ENCODE assay signal across 1 cellular context in the genomic region with DNA sequence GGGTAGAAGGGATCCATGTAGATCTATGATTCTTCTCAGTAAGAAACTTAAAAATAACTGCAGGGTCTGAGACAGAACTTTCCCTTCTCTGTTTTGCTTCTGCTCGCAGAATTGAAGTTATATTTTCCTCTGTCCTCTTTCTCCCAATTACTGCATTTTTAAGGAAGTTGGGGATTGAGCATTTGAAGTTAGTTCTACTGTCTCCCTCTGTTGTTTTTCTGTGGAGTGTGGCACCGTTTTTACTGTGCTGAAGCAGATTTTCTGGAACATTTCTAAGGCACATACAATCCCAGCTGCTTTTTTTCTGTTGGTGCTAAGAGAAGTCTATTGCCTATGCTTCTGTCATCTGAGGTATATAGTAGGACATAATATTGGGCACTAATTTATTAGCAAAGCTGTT.
TF ChIP-seq lines count a peak whose summit lies in the region.

No MANE protein-coding gene starts in this region.

TF ChIP-seq in GM23338, 12 proteins besides CTCF, POLR2A, EP300 and RAD21 (continued from another document):
- TF ChIP-seq, protein P1, sequence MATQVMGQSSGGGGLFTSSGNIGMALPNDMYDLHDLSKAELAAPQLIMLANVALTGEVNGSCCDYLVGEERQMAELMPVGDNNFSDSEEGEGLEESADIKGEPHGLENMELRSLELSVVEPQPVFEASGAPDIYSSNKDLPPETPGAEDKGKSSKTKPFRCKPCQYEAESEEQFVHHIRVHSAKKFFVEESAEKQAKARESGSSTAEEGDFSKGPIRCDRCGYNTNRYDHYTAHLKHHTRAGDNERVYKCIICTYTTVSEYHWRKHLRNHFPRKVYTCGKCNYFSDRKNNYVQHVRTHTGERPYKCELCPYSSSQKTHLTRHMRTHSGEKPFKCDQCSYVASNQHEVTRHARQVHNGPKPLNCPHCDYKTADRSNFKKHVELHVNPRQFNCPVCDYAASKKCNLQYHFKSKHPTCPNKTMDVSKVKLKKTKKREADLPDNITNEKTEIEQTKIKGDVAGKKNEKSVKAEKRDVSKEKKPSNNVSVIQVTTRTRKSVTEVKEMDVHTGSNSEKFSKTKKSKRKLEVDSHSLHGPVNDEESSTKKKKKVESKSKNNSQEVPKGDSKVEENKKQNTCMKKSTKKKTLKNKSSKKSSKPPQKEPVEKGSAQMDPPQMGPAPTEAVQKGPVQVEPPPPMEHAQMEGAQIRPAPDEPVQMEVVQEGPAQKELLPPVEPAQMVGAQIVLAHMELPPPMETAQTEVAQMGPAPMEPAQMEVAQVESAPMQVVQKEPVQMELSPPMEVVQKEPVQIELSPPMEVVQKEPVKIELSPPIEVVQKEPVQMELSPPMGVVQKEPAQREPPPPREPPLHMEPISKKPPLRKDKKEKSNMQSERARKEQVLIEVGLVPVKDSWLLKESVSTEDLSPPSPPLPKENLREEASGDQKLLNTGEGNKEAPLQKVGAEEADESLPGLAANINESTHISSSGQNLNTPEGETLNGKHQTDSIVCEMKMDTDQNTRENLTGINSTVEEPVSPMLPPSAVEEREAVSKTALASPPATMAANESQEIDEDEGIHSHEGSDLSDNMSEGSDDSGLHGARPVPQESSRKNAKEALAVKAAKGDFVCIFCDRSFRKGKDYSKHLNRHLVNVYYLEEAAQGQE (IDR thresholded peaks at IDR 0.05; ENCODE audit: unreplicated experiment) = no peak
- TF ChIP-seq STAT1 (IDR thresholded peaks at IDR 0.05; ENCODE audit: unreplicated experiment) = no peak
- TF ChIP-seq, protein P2, sequence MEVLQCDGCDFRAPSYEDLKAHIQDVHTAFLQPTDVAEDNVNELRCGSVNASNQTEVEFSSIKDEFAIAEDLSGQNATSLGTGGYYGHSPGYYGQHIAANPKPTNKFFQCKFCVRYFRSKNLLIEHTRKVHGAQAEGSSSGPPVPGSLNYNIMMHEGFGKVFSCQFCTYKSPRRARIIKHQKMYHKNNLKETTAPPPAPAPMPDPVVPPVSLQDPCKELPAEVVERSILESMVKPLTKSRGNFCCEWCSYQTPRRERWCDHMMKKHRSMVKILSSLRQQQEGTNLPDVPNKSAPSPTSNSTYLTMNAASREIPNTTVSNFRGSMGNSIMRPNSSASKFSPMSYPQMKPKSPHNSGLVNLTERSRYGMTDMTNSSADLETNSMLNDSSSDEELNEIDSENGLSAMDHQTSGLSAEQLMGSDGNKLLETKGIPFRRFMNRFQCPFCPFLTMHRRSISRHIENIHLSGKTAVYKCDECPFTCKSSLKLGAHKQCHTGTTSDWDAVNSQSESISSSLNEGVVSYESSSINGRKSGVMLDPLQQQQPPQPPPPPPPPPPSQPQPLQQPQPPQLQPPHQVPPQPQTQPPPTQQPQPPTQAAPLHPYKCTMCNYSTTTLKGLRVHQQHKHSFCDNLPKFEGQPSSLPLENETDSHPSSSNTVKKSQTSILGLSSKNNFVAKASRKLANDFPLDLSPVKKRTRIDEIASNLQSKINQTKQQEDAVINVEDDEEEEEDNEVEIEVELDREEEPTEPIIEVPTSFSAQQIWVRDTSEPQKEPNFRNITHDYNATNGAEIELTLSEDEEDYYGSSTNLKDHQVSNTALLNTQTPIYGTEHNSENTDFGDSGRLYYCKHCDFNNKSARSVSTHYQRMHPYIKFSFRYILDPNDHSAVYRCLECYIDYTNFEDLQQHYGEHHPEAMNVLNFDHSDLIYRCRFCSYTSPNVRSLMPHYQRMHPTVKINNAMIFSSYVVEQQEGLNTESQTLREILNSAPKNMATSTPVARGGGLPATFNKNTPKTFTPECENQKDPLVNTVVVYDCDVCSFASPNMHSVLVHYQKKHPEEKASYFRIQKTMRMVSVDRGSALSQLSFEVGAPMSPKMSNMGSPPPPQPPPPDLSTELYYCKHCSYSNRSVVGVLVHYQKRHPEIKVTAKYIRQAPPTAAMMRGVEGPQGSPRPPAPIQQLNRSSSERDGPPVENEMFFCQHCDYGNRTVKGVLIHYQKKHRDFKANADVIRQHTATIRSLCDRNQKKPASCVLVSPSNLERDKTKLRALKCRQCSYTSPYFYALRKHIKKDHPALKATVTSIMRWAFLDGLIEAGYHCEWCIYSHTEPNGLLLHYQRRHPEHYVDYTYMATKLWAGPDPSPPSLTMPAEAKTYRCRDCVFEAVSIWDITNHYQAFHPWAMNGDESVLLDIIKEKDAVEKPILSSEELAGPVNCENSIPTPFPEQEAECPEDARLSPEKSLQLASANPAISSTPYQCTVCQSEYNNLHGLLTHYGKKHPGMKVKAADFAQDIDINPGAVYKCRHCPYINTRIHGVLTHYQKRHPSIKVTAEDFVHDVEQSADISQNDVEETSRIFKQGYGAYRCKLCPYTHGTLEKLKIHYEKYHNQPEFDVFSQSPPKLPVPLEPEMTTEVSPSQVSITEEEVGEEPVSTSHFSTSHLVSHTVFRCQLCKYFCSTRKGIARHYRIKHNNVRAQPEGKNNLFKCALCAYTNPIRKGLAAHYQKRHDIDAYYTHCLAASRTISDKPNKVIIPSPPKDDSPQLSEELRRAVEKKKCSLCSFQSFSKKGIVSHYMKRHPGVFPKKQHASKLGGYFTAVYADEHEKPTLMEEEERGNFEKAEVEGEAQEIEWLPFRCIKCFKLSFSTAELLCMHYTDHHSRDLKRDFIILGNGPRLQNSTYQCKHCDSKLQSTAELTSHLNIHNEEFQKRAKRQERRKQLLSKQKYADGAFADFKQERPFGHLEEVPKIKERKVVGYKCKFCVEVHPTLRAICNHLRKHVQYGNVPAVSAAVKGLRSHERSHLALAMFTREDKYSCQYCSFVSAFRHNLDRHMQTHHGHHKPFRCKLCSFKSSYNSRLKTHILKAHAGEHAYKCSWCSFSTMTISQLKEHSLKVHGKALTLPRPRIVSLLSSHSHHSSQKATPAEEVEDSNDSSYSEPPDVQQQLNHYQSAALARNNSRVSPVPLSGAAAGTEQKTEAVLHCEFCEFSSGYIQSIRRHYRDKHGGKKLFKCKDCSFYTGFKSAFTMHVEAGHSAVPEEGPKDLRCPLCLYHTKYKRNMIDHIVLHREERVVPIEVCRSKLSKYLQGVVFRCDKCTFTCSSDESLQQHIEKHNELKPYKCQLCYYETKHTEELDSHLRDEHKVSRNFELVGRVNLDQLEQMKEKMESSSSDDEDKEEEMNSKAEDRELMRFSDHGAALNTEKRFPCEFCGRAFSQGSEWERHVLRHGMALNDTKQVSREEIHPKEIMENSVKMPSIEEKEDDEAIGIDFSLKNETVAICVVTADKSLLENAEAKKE (CRISPR knock-in tag; IDR thresholded peaks at IDR 0.05) = no peak
- TF ChIP-seq CREB1 (CRISPR knock-in tag; IDR thresholded peaks at IDR 0.05; ENCODE audit: low read depth) = no peak
- TF ChIP-seq POLR2AphosphoS5 (IDR thresholded peaks at IDR 0.05; ENCODE audit: low read depth) = no peak
- no peak for TF ChIP-seq JUNB (IDR thresholded peaks at IDR 0.05; ENCODE audit: unreplicated experiment)
- no peak for TF ChIP-seq ZNF331 (CRISPR knock-in tag; IDR thresholded peaks at IDR 0.05; ENCODE audit: low read depth)
- TF ChIP-seq, protein P3, sequence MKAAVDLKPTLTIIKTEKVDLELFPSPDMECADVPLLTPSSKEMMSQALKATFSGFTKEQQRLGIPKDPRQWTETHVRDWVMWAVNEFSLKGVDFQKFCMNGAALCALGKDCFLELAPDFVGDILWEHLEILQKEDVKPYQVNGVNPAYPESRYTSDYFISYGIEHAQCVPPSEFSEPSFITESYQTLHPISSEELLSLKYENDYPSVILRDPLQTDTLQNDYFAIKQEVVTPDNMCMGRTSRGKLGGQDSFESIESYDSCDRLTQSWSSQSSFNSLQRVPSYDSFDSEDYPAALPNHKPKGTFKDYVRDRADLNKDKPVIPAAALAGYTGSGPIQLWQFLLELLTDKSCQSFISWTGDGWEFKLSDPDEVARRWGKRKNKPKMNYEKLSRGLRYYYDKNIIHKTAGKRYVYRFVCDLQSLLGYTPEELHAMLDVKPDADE (IDR thresholded peaks at IDR 0.05) = no peak
- no peak for TF ChIP-seq NANOG (IDR thresholded peaks at IDR 0.05; ENCODE audit: borderline replicate concordance)
- no peak for TF ChIP-seq EZH2 (IDR thresholded peaks at IDR 0.05; ENCODE audit: low read depth, unreplicated experiment)
- TF ChIP-seq ZNF114 (CRISPR knock-in tag; IDR thresholded peaks at IDR 0.05) = no peak
